ENCODE assay signal across 8 cellular contexts in the genomic region with DNA sequence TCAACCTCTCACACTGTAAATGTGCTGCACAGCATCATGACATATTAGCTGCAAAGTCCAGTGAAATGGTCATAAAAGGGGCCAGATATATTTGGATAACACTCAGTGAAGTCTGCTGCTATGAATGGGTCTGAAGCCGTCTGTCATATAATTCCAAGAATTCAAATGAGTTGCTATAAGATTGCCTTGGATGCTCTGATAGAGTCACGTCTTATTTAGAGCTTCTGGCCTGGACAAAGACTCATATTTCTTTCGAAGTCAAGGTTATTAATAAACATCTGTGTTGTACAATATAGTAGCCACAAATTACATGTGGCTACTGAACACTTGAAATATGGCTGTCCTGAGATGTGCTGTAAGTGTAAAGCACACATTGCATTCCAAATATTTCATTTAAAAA. TPM values are rescaled to one million over a fixed set of nuclear protein-coding genes. Genes with fewer than 3 reads are reported as not detected.
"Had no signal": no experiment of that assay in that cellular context is flagged by ENCODE, and none has a peak within 500 bp of the region (broad histone marks: within the 10 kb centered on the region; RNA-seq: fewer than 3 reads in every experiment).

No MANE protein-coding gene starts in this region.

- H3K4me1 ChIP-seq: Peyer's patch had no signal

- H2AFZ ChIP-seq: PC-9 had no signal

- H3K36me3 ChIP-seq: Peyer's patch had no signal

- H3K9me3 ChIP-seq: Peyer's patch had no signal

- H3K4me2 ChIP-seq: PC-9 had no signal

- H3K27ac ChIP-seq: PC-9, Peyer's patch, SJCRH30 had no signal

- H3K27me3 ChIP-seq: Peyer's patch, SJCRH30 had no signal

- DNase-seq: NCI-H1048, NCI-H1436 treated with DMSO at 0.1 percent for 48 hours had no signal

- H3K4me3 ChIP-seq: PC-9, Peyer's patch, SJCRH30 had no signal

RNA-seq across cellular contexts. Expression of a gene that starts 54.4 kb away (rescaled TPM):
- total RNA-seq: HT-29, OCI-LY7, PC-9, RPMI7951 had no signal
